In genomic region chr10:114100848-114101741, GRCh38 we compare ENCODE assay signal across 8 cellular contexts. TPM values are rescaled to one million over a fixed set of nuclear protein-coding genes. Genes with fewer than 3 reads are reported as not detected.
DNase-seq lines count a peak whose midpoint lies in the region; TF ChIP-seq lines count a peak whose summit lies in the region.

No MANE protein-coding gene starts in this region.

- H3K27ac Mint-ChIP-seq in T-helper 1 cell treated with Interleukin-12 subunit alpha and Interleukin-12 subunit beta and Interleukin-4 antibody, amounts not matched to agents 30 μg/mL and 1 μg/mL, for 36 hours: no peak overlapping the region

- peak overlapping the region; percentile 49 for H3K4me3 Mint-ChIP-seq in T-helper 1 cell treated with Interleukin-12 subunit alpha and Interleukin-12 subunit beta and Interleukin-4 antibody, amounts not matched to agents 30 μg/mL and 1 μg/mL, for 36 hours

- no peak for TF ChIP-seq CTCF in osteoblast (IDR thresholded peaks at IDR 0.05; ENCODE audit: extremely low read depth, low read depth, low read length)

- peak overlapping the region; percentile 55 for H3K4me3 ChIP-seq in osteoblast (ENCODE audit: insufficient read depth, low read length)

- peaks cover 22% of the 10 kb centered on the region for H3K27me3 ChIP-seq in osteoblast (ENCODE audit: insufficient read depth, low read length)

- H3K36me3 Mint-ChIP-seq in T-helper 1 cell treated with Interleukin-12 subunit alpha and Interleukin-12 subunit beta and Interleukin-4 antibody, amounts not matched to agents 30 μg/mL and 1 μg/mL, for 36 hours (ENCODE audit: low read depth): peaks cover 1% of the 10 kb centered on the region

- H3K79me2 ChIP-seq in osteoblast (ENCODE audit: insufficient read depth, low read length): no peaks in the 10 kb centered on the region

- peaks cover 24% of the 10 kb centered on the region for H3K4me1 Mint-ChIP-seq in T-helper 1 cell treated with Interleukin-12 subunit alpha and Interleukin-12 subunit beta and Interleukin-4 antibody, amounts not matched to agents 30 μg/mL and 1 μg/mL, for 36 hours (ENCODE audit: low read depth)

- H4K20me1 ChIP-seq in osteoblast (ENCODE audit: insufficient read depth, low read length): no peaks in the 10 kb centered on the region

- peaks cover 55% of the 10 kb centered on the region for H3K27me3 Mint-ChIP-seq in T-helper 1 cell treated with Interleukin-12 subunit alpha and Interleukin-12 subunit beta and Interleukin-4 antibody, amounts not matched to agents 30 μg/mL and 1 μg/mL, for 36 hours (ENCODE audit: low read depth)

- H3K27ac ChIP-seq in osteoblast (ENCODE audit: low read depth, low read length): no peak overlapping the region

- H3K4me2 ChIP-seq in osteoblast (ENCODE audit: insufficient read depth, low read length): peak overlapping the region; percentile 74

- DNase-seq in T-helper 1 cell (no peak), UCSD-AML1 (lab: John Stamatoyannopoulos, UW; ENCODE audit: unreplicated experiment) (peak; percentile 63), glomerular visceral epithelial cell (ENCODE audit: extremely low spot score) (peak; percentile 68), osteoblast (ENCODE audit: insufficient read length, low spot score, missing footprints) (peak; percentile 77), NCI-H2171 treated with DMSO at 0.1 percent for 48 hours (lab: John Stamatoyannopoulos, UW) (no peak), NCI-H2107 treated with DMSO at 0.1 percent for 48 hours (lab: John Stamatoyannopoulos, UW; ENCODE audit: unreplicated experiment) (no peak), NCI-H2171 (lab: John Stamatoyannopoulos, UW) (no peak)

- no peaks in the 10 kb centered on the region for H3K9me3 ChIP-seq in osteoblast (ENCODE audit: low read depth, low read length)

- H3K36me3 ChIP-seq in osteoblast (ENCODE audit: insufficient read depth, low read length): no peaks in the 10 kb centered on the region

- peaks cover 11% of the 10 kb centered on the region for H3K4me1 ChIP-seq in osteoblast (ENCODE audit: insufficient read depth, low read length)

- no peaks in the 10 kb centered on the region for H3K9me3 Mint-ChIP-seq in T-helper 1 cell treated with Interleukin-12 subunit alpha and Interleukin-12 subunit beta and Interleukin-4 antibody, amounts not matched to agents 30 μg/mL and 1 μg/mL, for 36 hours

- peak overlapping the region; percentile 53 for H2AFZ ChIP-seq in osteoblast (ENCODE audit: low read length)

RNA-seq across cellular contexts. Expression of gene ADRB1, which starts 57.4 kb away (rescaled TPM):
- not detected in 2 replicates for total RNA-seq in osteoblast

Comparison
In these comparisons a context has a peak if more than half of its experiments do, and no peak if none do; other contexts are left out.
1. DNase-seq: peak in UCSD-AML1 (single experiment), glomerular visceral epithelial cell (single experiment) and osteoblast (single experiment); none in T-helper 1 cell (0 of 5), NCI-H2171 treated with DMSO at 0.1 percent for 48 hours (single experiment), NCI-H2107 treated with DMSO at 0.1 percent for 48 hours (single experiment) and NCI-H2171 (single experiment).